ENCODE assay signal across 1 cellular context in the genomic region with DNA sequence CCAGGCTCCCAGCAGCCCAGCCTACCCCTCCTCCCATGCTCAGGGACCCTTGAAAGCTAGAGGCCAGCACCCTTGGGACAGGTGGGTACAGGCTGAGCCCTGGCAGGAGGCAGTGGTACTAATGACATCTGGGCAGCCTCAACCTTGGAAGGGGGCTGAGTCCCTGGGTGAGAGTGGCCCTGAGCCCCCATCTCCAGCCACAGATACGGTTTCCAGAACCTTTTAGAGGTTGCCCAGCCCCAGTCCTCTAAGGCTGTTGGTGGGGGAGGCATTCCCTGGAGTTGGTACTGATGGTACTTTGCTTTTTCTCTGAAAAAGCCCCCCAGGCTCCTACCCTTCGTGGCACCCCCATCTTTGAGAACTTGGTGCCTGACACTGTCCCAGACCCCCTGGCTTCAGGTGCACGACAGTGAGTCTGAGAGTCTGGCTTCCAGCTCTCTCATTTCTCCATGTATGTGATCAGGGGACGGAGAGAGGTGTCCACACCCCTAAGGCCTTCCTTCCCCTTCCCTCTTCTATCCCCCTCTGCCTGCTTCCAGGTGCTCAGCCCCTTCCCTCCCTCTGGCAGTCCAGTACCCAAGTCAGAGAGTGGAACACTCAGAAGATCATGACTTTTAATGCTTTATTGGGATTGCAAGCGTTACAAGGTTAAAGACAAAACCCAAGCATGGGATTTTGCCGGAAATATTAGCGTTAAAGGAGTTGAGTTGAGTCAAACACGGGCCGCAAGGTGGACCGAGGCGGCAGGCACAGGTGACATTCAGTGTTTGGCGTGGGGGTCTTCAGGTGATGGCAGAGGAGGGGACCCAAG.
TF ChIP-seq lines count a peak whose summit lies in the region.

No MANE protein-coding gene starts in this region.

TF ChIP-seq in HepG2, 621 proteins besides CTCF, POLR2A, EP300 and RAD21 (continued from another document and continues in another):
- TF ChIP-seq ZFY (CRISPR knock-in tag; IDR thresholded peaks at IDR 0.05) (peak; percentile 13; the same call in 1 of the 2 replicates), ZNF33B (CRISPR knock-in tag; IDR thresholded peaks at IDR 0.05) (no peak; the same call in 1 of the 2 replicates), STAG1 (CRISPR knock-in tag; IDR thresholded peaks at IDR 0.05) (no peak), SETDB1 (CRISPR knock-in tag; IDR thresholded peaks at IDR 0.05; ENCODE audit: borderline replicate concordance) (no peak), MIXL1 (CRISPR knock-in tag; IDR thresholded peaks at IDR 0.05) (peak; percentile 14; the same call in 1 of the 2 replicates), ZNF790 (CRISPR knock-in tag; IDR thresholded peaks at IDR 0.05; ENCODE audit: borderline replicate concordance) (0 out of 2 replicates have a peak, but pooled peaks have one; percentile 71), KMT2A (CRISPR knock-in tag; IDR thresholded peaks at IDR 0.05) (no peak), HNRNPK (IDR thresholded peaks at IDR 0.05; ENCODE audit: low read depth, low read length, poor library complexity, severe bottlenecking) (no peak), ZNF232 (CRISPR knock-in tag; IDR thresholded peaks at IDR 0.05; ENCODE audit: borderline replicate concordance) (no peak; the same call in 1 of the 2 replicates), ZNF709 (CRISPR knock-in tag; IDR thresholded peaks at IDR 0.05) (peak; percentile 85; the same call in 1 of the 2 replicates), ZIK1 (CRISPR knock-in tag; IDR thresholded peaks at IDR 0.05; ENCODE audit: borderline replicate concordance, low read depth) (no peak), ZNF225 (CRISPR knock-in tag; IDR thresholded peaks at IDR 0.05) (no peak), NONO (IDR thresholded peaks at IDR 0.05) (no peak), NONO (CRISPR knock-in tag; conservative IDR thresholded peaks at IDR 0.05) (peak; percentile 45; the same call in 1 of the 2 replicates), FOXC1 (CRISPR knock-in tag; IDR thresholded peaks at IDR 0.05; ENCODE audit: borderline replicate concordance) (no peak; the same call in none of the 2 replicates), ZNF17 (CRISPR knock-in tag; IDR thresholded peaks at IDR 0.05) (peak; percentile 88; the same call in 1 of the 2 replicates), PRMT3 (CRISPR knock-in tag; IDR thresholded peaks at IDR 0.05; ENCODE audit: borderline replicate concordance, low read depth) (peak; percentile 88), KLF6 (CRISPR knock-in tag; IDR thresholded peaks at IDR 0.05) (peak; percentile 32; the same call in 1 of the 2 replicates), CEBPG (CRISPR knock-in tag; IDR thresholded peaks at IDR 0.05) (0 out of 2 replicates have a peak, but pooled peaks have one; percentile 10), KLF9 (CRISPR knock-in tag; IDR thresholded peaks at IDR 0.05; ENCODE audit: low read depth) (no peak), GATAD2A (CRISPR knock-in tag; IDR thresholded peaks at IDR 0.05) (peak; percentile 30; the same call in 1 of the 2 replicates), ELF4 (CRISPR knock-in tag; IDR thresholded peaks at IDR 0.05; ENCODE audit: borderline replicate concordance) (no peak)
- TF ChIP-seq, protein P1, sequence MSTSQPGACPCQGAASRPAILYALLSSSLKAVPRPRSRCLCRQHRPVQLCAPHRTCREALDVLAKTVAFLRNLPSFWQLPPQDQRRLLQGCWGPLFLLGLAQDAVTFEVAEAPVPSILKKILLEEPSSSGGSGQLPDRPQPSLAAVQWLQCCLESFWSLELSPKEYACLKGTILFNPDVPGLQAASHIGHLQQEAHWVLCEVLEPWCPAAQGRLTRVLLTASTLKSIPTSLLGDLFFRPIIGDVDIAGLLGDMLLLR (CRISPR knock-in tag; IDR thresholded peaks at IDR 0.05): no peak
- TF ChIP-seq, protein P2, sequence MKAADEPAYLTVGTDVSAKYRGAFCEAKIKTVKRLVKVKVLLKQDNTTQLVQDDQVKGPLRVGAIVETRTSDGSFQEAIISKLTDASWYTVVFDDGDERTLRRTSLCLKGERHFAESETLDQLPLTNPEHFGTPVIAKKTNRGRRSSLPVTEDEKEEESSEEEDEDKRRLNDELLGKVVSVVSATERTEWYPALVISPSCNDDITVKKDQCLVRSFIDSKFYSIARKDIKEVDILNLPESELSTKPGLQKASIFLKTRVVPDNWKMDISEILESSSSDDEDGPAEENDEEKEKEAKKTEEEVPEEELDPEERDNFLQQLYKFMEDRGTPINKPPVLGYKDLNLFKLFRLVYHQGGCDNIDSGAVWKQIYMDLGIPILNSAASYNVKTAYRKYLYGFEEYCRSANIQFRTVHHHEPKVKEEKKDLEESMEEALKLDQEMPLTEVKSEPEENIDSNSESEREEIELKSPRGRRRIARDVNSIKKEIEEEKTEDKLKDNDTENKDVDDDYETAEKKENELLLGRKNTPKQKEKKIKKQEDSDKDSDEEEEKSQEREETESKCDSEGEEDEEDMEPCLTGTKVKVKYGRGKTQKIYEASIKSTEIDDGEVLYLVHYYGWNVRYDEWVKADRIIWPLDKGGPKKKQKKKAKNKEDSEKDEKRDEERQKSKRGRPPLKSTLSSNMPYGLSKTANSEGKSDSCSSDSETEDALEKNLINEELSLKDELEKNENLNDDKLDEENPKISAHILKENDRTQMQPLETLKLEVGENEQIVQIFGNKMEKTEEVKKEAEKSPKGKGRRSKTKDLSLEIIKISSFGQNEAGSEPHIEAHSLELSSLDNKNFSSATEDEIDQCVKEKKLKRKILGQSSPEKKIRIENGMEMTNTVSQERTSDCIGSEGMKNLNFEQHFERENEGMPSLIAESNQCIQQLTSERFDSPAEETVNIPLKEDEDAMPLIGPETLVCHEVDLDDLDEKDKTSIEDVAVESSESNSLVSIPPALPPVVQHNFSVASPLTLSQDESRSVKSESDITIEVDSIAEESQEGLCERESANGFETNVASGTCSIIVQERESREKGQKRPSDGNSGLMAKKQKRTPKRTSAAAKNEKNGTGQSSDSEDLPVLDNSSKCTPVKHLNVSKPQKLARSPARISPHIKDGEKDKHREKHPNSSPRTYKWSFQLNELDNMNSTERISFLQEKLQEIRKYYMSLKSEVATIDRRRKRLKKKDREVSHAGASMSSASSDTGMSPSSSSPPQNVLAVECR (CRISPR knock-in tag; IDR thresholded peaks at IDR 0.05; ENCODE audit: borderline replicate concordance): no peak
- TF ChIP-seq, protein P3, sequence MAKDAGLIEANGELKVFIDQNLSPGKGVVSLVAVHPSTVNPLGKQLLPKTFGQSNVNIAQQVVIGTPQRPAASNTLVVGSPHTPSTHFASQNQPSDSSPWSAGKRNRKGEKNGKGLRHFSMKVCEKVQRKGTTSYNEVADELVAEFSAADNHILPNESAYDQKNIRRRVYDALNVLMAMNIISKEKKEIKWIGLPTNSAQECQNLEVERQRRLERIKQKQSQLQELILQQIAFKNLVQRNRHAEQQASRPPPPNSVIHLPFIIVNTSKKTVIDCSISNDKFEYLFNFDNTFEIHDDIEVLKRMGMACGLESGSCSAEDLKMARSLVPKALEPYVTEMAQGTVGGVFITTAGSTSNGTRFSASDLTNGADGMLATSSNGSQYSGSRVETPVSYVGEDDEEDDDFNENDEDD (CRISPR knock-in tag; IDR thresholded peaks at IDR 0.05; ENCODE audit: borderline replicate concordance): no peak
- TF ChIP-seq, protein P4, sequence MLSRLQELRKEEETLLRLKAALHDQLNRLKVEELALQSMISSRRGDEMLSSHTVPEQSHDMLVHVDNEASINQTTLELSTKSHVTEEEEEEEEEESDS (CRISPR knock-in tag; IDR thresholded peaks at IDR 0.05; ENCODE audit: borderline replicate concordance): no peak
- TF ChIP-seq, protein P5, sequence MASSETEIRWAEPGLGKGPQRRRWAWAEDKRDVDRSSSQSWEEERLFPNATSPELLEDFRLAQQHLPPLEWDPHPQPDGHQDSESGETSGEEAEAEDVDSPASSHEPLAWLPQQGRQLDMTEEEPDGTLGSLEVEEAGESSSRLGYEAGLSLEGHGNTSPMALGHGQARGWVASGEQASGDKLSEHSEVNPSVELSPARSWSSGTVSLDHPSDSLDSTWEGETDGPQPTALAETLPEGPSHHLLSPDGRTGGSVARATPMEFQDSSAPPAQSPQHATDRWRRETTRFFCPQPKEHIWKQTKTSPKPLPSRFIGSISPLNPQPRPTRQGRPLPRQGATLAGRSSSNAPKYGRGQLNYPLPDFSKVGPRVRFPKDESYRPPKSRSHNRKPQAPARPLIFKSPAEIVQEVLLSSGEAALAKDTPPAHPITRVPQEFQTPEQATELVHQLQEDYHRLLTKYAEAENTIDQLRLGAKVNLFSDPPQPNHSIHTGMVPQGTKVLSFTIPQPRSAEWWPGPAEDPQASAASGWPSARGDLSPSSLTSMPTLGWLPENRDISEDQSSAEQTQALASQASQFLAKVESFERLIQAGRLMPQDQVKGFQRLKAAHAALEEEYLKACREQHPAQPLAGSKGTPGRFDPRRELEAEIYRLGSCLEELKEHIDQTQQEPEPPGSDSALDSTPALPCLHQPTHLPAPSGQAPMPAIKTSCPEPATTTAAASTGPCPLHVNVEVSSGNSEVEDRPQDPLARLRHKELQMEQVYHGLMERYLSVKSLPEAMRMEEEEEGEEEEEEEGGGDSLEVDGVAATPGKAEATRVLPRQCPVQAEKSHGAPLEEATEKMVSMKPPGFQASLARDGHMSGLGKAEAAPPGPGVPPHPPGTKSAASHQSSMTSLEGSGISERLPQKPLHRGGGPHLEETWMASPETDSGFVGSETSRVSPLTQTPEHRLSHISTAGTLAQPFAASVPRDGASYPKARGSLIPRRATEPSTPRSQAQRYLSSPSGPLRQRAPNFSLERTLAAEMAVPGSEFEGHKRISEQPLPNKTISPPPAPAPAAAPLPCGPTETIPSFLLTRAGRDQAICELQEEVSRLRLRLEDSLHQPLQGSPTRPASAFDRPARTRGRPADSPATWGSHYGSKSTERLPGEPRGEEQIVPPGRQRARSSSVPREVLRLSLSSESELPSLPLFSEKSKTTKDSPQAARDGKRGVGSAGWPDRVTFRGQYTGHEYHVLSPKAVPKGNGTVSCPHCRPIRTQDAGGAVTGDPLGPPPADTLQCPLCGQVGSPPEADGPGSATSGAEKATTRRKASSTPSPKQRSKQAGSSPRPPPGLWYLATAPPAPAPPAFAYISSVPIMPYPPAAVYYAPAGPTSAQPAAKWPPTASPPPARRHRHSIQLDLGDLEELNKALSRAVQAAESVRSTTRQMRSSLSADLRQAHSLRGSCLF (CRISPR knock-in tag; IDR thresholded peaks at IDR 0.05; ENCODE audit: borderline replicate concordance): no peak
- TF ChIP-seq, protein P6, sequence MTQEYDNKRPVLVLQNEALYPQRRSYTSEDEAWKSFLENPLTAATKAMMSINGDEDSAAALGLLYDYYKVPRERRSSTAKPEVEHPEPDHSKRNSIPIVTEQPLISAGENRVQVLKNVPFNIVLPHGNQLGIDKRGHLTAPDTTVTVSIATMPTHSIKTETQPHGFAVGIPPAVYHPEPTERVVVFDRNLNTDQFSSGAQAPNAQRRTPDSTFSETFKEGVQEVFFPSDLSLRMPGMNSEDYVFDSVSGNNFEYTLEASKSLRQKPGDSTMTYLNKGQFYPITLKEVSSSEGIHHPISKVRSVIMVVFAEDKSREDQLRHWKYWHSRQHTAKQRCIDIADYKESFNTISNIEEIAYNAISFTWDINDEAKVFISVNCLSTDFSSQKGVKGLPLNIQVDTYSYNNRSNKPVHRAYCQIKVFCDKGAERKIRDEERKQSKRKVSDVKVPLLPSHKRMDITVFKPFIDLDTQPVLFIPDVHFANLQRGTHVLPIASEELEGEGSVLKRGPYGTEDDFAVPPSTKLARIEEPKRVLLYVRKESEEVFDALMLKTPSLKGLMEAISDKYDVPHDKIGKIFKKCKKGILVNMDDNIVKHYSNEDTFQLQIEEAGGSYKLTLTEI (CRISPR knock-in tag; conservative IDR thresholded peaks at IDR 0.05): no peak
- TF ChIP-seq, protein P7, sequence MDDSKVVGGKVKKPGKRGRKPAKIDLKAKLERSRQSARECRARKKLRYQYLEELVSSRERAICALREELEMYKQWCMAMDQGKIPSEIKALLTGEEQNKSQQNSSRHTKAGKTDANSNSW (CRISPR knock-in tag; IDR thresholded peaks at IDR 0.05; ENCODE audit: borderline replicate concordance): no peak
- TF ChIP-seq, protein P8, sequence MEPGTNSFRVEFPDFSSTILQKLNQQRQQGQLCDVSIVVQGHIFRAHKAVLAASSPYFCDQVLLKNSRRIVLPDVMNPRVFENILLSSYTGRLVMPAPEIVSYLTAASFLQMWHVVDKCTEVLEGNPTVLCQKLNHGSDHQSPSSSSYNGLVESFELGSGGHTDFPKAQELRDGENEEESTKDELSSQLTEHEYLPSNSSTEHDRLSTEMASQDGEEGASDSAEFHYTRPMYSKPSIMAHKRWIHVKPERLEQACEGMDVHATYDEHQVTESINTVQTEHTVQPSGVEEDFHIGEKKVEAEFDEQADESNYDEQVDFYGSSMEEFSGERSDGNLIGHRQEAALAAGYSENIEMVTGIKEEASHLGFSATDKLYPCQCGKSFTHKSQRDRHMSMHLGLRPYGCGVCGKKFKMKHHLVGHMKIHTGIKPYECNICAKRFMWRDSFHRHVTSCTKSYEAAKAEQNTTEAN (CRISPR knock-in tag; conservative IDR thresholded peaks at IDR 0.05): no peak
- TF ChIP-seq, protein P9, sequence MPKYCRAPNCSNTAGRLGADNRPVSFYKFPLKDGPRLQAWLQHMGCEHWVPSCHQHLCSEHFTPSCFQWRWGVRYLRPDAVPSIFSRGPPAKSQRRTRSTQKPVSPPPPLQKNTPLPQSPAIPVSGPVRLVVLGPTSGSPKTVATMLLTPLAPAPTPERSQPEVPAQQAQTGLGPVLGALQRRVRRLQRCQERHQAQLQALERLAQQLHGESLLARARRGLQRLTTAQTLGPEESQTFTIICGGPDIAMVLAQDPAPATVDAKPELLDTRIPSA (CRISPR knock-in tag; IDR thresholded peaks at IDR 0.05; ENCODE audit: borderline replicate concordance): peak; percentile 3; the same call in 1 of the 2 replicates
- TF ChIP-seq, protein P10, sequence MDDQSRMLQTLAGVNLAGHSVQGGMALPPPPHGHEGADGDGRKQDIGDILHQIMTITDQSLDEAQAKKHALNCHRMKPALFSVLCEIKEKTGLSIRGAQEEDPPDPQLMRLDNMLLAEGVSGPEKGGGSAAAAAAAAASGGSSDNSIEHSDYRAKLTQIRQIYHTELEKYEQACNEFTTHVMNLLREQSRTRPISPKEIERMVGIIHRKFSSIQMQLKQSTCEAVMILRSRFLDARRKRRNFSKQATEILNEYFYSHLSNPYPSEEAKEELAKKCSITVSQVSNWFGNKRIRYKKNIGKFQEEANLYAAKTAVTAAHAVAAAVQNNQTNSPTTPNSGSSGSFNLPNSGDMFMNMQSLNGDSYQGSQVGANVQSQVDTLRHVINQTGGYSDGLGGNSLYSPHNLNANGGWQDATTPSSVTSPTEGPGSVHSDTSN (CRISPR knock-in tag; IDR thresholded peaks at IDR 0.05; ENCODE audit: borderline replicate concordance): no peak
